In the genomic region with DNA sequence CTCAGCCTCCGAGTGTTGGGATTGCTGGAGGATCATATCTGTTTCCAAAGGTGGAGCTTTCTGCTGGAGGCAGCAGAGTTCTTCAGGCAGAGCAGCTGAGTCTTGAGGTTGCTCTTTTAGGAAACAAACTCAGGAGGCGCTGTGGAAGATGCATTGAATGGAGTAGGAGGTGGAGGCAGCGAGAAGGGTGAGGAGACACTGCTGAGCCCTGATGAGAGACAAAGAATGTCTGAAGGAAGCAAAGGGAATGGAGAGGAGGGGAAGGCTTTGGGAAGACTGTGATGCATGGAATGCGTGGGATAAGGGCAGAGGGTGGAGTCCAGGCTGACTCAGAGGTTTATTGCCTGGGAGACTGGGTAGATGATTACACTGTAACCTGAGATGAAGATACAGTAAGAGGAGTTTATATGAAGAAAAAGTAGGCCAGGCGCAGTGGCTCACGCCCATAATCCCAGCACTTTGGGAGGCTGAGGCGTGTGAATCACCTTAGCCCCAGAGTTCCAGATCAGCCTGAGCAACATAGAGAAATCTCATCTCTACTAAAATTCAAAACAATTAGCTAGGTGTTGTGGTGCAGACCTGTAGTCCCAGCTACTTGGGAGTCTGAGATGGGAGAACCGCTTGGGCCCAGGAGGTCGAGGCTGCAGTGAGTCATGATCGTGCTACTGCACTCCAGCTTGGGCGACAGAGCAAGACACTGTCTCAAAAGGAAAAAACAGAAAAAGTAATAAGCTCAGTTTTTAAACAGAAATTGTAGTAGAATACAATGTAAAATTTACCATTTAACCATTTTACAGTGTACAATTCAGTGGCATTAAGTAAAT, we compare ENCODE assay signal across 1 cellular context.
TF ChIP-seq lines count a peak whose summit lies in the region.

No MANE protein-coding gene starts in this region.

TF ChIP-seq in HEK293, 187 proteins besides CTCF, POLR2A, EP300 and RAD21 (continued from another document and continues in another):
- TF ChIP-seq, protein P1, sequence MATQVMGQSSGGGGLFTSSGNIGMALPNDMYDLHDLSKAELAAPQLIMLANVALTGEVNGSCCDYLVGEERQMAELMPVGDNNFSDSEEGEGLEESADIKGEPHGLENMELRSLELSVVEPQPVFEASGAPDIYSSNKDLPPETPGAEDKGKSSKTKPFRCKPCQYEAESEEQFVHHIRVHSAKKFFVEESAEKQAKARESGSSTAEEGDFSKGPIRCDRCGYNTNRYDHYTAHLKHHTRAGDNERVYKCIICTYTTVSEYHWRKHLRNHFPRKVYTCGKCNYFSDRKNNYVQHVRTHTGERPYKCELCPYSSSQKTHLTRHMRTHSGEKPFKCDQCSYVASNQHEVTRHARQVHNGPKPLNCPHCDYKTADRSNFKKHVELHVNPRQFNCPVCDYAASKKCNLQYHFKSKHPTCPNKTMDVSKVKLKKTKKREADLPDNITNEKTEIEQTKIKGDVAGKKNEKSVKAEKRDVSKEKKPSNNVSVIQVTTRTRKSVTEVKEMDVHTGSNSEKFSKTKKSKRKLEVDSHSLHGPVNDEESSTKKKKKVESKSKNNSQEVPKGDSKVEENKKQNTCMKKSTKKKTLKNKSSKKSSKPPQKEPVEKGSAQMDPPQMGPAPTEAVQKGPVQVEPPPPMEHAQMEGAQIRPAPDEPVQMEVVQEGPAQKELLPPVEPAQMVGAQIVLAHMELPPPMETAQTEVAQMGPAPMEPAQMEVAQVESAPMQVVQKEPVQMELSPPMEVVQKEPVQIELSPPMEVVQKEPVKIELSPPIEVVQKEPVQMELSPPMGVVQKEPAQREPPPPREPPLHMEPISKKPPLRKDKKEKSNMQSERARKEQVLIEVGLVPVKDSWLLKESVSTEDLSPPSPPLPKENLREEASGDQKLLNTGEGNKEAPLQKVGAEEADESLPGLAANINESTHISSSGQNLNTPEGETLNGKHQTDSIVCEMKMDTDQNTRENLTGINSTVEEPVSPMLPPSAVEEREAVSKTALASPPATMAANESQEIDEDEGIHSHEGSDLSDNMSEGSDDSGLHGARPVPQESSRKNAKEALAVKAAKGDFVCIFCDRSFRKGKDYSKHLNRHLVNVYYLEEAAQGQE (tag by site-specific recombination; IDR thresholded peaks at IDR 0.05), result no peak; the same call in 1 of the 2 replicates
- TF ChIP-seq ZBTB20 (tag by site-specific recombination; IDR thresholded peaks at IDR 0.05) (peak; percentile 90), MEIS1 (CRISPR knock-in tag; IDR thresholded peaks at IDR 0.05; ENCODE audit: borderline replicate concordance) (no peak), ZNF677 (tag by site-specific recombination; IDR thresholded peaks at IDR 0.05) (no peak), ZNF707 (tag by site-specific recombination; IDR thresholded peaks at IDR 0.05) (no peak), PRDM6 (tag by site-specific recombination; IDR thresholded peaks at IDR 0.05) (peak; percentile 84), ZNF16 (tag by site-specific recombination; IDR thresholded peaks at IDR 0.05; ENCODE audit: low read depth) (no peak), ZNF280C (tag by site-specific recombination; IDR thresholded peaks at IDR 0.05) (no peak), KLF16 (tag by site-specific recombination; IDR thresholded peaks at IDR 0.05) (peak; percentile 90), ZNF518A (tag by site-specific recombination; conservative IDR thresholded peaks at IDR 0.05; ENCODE audit: low read depth) (0 out of 2 replicates have a peak, but pooled peaks have one; percentile 15), ZNF248 (tag by site-specific recombination; IDR thresholded peaks at IDR 0.05) (no peak), ZNF768 (tag by site-specific recombination; IDR thresholded peaks at IDR 0.05) (no peak; the same call in 1 of the 2 replicates), ZNF426 (tag by site-specific recombination; IDR thresholded peaks at IDR 0.05) (no peak), ZFP3 (tag by site-specific recombination; IDR thresholded peaks at IDR 0.05; ENCODE audit: low read depth) (no peak), ZNF350 (tag by site-specific recombination; IDR thresholded peaks at IDR 0.05) (no peak), ZNF391 (tag by site-specific recombination; IDR thresholded peaks at IDR 0.05; ENCODE audit: borderline replicate concordance, low read depth) (no peak; the same call in 1 of the 2 replicates), ZNF202 (tag by site-specific recombination; IDR thresholded peaks at IDR 0.05; ENCODE audit: borderline replicate concordance) (no peak), ZNF670 (tag by site-specific recombination; IDR thresholded peaks at IDR 0.05; ENCODE audit: low read depth) (no peak), KLF9 (tag by site-specific recombination; IDR thresholded peaks at IDR 0.05; ENCODE audit: low read depth) (peak; percentile 84), ZNF792 (tag by site-specific recombination; IDR thresholded peaks at IDR 0.05) (0 out of 2 replicates have a peak, but pooled peaks have one; percentile 42), ZNF692 (tag by site-specific recombination; IDR thresholded peaks at IDR 0.05) (peak; percentile 75), ZNF830 (tag by site-specific recombination; IDR thresholded peaks at IDR 0.05; ENCODE audit: low read depth) (no peak), ZIC2 (tag by site-specific recombination; IDR thresholded peaks at IDR 0.05) (no peak), YY1 (tag by site-specific recombination; IDR thresholded peaks at IDR 0.05) (no peak), ZNF362 (tag by site-specific recombination; IDR thresholded peaks at IDR 0.05) (0 out of 2 replicates have a peak, but pooled peaks have one; percentile 10), WT1 (tag by site-specific recombination; IDR thresholded peaks at IDR 0.05) (peak; percentile 96), ZNF560 (tag by site-specific recombination; IDR thresholded peaks at IDR 0.05; ENCODE audit: borderline replicate concordance) (no peak), GLIS2 (tag by site-specific recombination; IDR thresholded peaks at IDR 0.05) (0 out of 2 replicates have a peak, but pooled peaks have one; percentile 48), GFI1B (tag by site-specific recombination; IDR thresholded peaks at IDR 0.05) (no peak), ZNF488 (tag by site-specific recombination; IDR thresholded peaks at IDR 0.05) (no peak), ZNF394 (tag by site-specific recombination; IDR thresholded peaks at IDR 0.05; ENCODE audit: borderline replicate concordance) (peak; percentile 83), ZNF138 (tag by site-specific recombination; IDR thresholded peaks at IDR 0.05; ENCODE audit: borderline replicate concordance) (no peak), ZNF132 (tag by site-specific recombination; IDR thresholded peaks at IDR 0.05; ENCODE audit: borderline replicate concordance) (no peak)
